ENCODE assay signal across 7 cellular contexts in the genomic region with DNA sequence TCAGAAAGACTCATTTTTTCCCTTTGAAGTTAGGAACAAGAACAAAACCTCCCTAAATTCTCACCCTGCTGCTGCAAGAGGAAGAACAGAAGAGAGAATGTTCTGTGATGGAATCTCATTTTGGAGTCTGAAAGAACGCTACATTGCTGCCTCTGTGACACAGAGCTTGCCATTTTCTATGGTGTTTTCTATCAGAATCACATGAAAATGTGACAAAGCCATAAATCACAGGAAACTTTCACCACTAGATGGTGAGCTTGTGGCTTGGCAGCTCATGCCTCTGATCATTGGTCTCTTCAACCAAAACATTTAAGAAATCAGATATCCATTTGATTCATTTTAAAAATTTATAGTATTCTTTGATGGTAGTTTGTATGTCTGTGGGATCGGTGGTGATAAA.
DNase-seq lines count a peak whose midpoint lies in the region; ATAC-seq, FAIRE-seq and TF ChIP-seq lines count a peak whose summit lies in the region.

No MANE protein-coding gene starts in this region.

- 36 to 41% methylated on average over 2 of the region's 2 CpGs for WGBS in tibial nerve, 2 donors

- no peak for TF ChIP-seq POLR2A in H54 (IDR thresholded peaks at IDR 0.05; ENCODE audit: low read depth, low read length)
- no peak for TF ChIP-seq POLR2A in gastrocnemius medialis (IDR thresholded peaks at IDR 0.05)
- TF ChIP-seq POLR2A in tibial nerve (IDR thresholded peaks at IDR 0.05), result no peak

- H3K36me3 ChIP-seq in gastrocnemius medialis (no peaks in the 10 kb centered on the region), tibial nerve (no peaks in the 10 kb centered on the region)

- TF ChIP-seq CTCF in gastrocnemius medialis (IDR thresholded peaks at IDR 0.05 in 4 of 5, conservative IDR thresholded peaks at IDR 0.05 in 1 of 5), result peak in 2 of 5 experiments; percentile 23 to 32
- TF ChIP-seq CTCF in tibial nerve (IDR thresholded peaks at IDR 0.05), result peak in 1 of 5 experiments; percentile 26

- FAIRE-seq in H54 (lab: Jason Lieb, UNC), result peak; percentile 84

- peak overlapping the region; percentile 27 to 73 (median 47) for H3K27ac ChIP-seq in gastrocnemius medialis
- H3K27ac ChIP-seq in tibial nerve, result no peak overlapping the region

- intact Hi-C loops in gastrocnemius medialis (cut with DNase I; ENCODE audit: low total_unique reads), result loop anchor here (5.0 kb wide), 1 partner anchor 84 kb away; a partner anchor contains a TSS

- TF ChIP-seq EP300 in tibial nerve (IDR thresholded peaks at IDR 0.05), result no peak

- ATAC-seq in gastrocnemius medialis (no peak), esophagus mucosa (no peak)

- H3K27me3 ChIP-seq in gastrocnemius medialis, result no peaks in the 10 kb centered on the region
- no peaks in the 10 kb centered on the region for H3K27me3 ChIP-seq in tibial nerve

- H3K9me3 ChIP-seq in gastrocnemius medialis (no peaks in the 10 kb centered on the region), tibial nerve (no peaks in the 10 kb centered on the region)

- in situ Hi-C loops in gastrocnemius medialis (cut with MboI; ENCODE audit: low sequenced_read_pairs in 4 of 4), result no loop called here

- H3K4me1 ChIP-seq in gastrocnemius medialis (peaks cover 0 to 8% of the 10 kb centered on the region in 2 donors), tibial nerve (peaks cover 0 to 12% (median 0%) of the 10 kb centered on the region in 4 donors)

- H3K4me3 ChIP-seq in gastrocnemius medialis (no peak overlapping the region), tibial nerve (no peak overlapping the region)

- DNase-seq in H54 (ENCODE audit: insufficient read length, low spot score), result no peak
- peak; percentile 55 for DNase-seq in OCI-M1 (lab: John Stamatoyannopoulos, UW)
- DNase-seq in foreskin melanocyte, result peak; percentile 55
- no peak for DNase-seq in gastrocnemius medialis
- DNase-seq in tibial nerve (ENCODE audit: low spot score in 2 of 2), result no peak
- DNase-seq in activated CD4-positive, alpha-beta T cell treated with anti-CD3 and anti-CD28 coated beads for 4 hours, result no peak

Comparison
In these comparisons a context has a peak if more than half of its experiments do, and no peak if none do; other contexts are left out.
1. DNase-seq: peak in OCI-M1 (single experiment) and foreskin melanocyte (single experiment); none in H54 (single experiment), gastrocnemius medialis (0 of 2), tibial nerve (0 of 2) and activated CD4-positive, alpha-beta T cell treated with anti-CD3 and anti-CD28 coated beads for 4 hours (0 of 2).
2. H3K27ac ChIP-seq: peak in gastrocnemius medialis (4 of 4); none in tibial nerve (0 of 4).